23 cellular contexts compared by ENCODE assay signal in the genomic region with DNA sequence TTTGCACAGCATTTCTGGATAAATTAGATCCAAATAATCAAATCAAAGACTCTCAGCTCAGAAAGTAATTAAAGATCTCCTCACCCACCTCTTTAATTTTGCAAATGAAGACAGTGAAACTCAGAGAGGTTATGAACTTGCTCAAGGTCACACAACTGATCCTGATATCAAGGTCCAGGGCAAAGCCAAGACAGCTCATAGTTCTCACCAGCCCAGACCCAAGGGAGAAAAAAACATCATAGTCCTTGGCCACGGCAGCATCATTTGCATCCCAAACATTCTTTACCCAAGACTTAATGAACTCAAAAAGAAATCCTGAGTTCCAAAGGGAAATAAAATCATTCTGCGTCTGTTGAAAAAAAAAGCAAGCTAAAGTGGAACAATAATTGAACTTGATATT.
DNase-seq lines count a peak whose midpoint lies in the region; ATAC-seq and FAIRE-seq lines count a peak whose summit lies in the region.
"Had no signal": no experiment of that assay in that cellular context is flagged by ENCODE, and none has a peak within 500 bp of the region (broad histone marks: within the 10 kb centered on the region; RNA-seq: fewer than 3 reads in every experiment).

No MANE protein-coding gene starts in this region.

- peak overlapping the region; percentile 49 for H3K4me3 Mint-ChIP-seq in activated naive CD4-positive, alpha-beta T cell treated with anti-CD3 and anti-CD28 coated beads, Interleukin-2, amount 50 U/mL, for 24 hours

- no peak for DNase-seq in activated naive CD4-positive, alpha-beta T cell (lab: John Stamatoyannopoulos, UW)
- DNase-seq in GM19239 (ENCODE audit: insufficient read length, low spot score): no peak
- DNase-seq in astrocyte of the hippocampus (ENCODE audit: low read depth, low spot score): peak; percentile 42
- no peak for DNase-seq in DMS 273 (lab: John Stamatoyannopoulos, UW; ENCODE audit: unreplicated experiment)
- DNase-seq: CD4-positive, alpha-beta memory T cell; cerebellar nuclear complex; DMS153; effector CD4-positive, alpha-beta T cell; erythroblast; GF-D8; H7; NCI-H1105; NCI-H2081; NCI-H446; retina; SHP77 treated with DMSO at 0.1 percent for 48 hours; stimulated activated CD4-positive, alpha-beta T cell treated with anti-CD3 and anti-CD28 coated beads, Interleukin-4, amount 100 ng/mL, for 24 hours; upper lobe of right lung had no signal

- no peak overlapping the region for H3K27ac Mint-ChIP-seq in activated naive CD4-positive, alpha-beta T cell treated with anti-CD3 and anti-CD28 coated beads, Interleukin-2, amount 50 U/mL, for 24 hours

- H3K27ac ChIP-seq in thymus (ENCODE audit: low read depth): peak overlapping the region; percentile 25
- H3K27ac ChIP-seq: upper lobe of right lung had no signal

- no peak for ATAC-seq in HG02763 (IDR thresholded peaks at IDR 0.05; ENCODE audit: unreplicated experiment)
- ATAC-seq: upper lobe of right lung had no signal

- peak overlapping the region; percentile 31 for H3K4me3 ChIP-seq in thymus (ENCODE audit: low read length)
- H3K4me3 ChIP-seq: upper lobe of right lung had no signal

- 75% methylated on average over 2 of the region's 2 CpGs for WGBS in thymus

- no peaks in the 10 kb centered on the region for H3K27me3 ChIP-seq in thymus (ENCODE audit: control insufficient read depth, insufficient read depth)
- H3K27me3 ChIP-seq: upper lobe of right lung had no signal

- H3K9me3 Mint-ChIP-seq in activated naive CD4-positive, alpha-beta T cell treated with anti-CD3 and anti-CD28 coated beads, Interleukin-2, amount 50 U/mL, for 24 hours: no peaks in the 10 kb centered on the region
- H3K9me3 Mint-ChIP-seq: CD4-positive, alpha-beta memory T cell had no signal

- H3K27me3 Mint-ChIP-seq in activated naive CD4-positive, alpha-beta T cell treated with anti-CD3 and anti-CD28 coated beads, Interleukin-2, amount 50 U/mL, for 24 hours: no peaks in the 10 kb centered on the region
- H3K27me3 Mint-ChIP-seq: CD4-positive, alpha-beta memory T cell had no signal

- H3K4me1 ChIP-seq in thymus (ENCODE audit: control insufficient read depth, insufficient read depth, low read length): peaks cover 12% of the 10 kb centered on the region
- H3K4me1 ChIP-seq: upper lobe of right lung had no signal

- no peaks in the 10 kb centered on the region for H3K36me3 ChIP-seq in thymus (ENCODE audit: control insufficient read depth, insufficient read depth)
- H3K36me3 ChIP-seq: upper lobe of right lung had no signal

- FAIRE-seq in GM19239 (lab: Jason Lieb, UNC): peak; percentile 45
- FAIRE-seq: astrocyte, frontal cortex had no signal

- no peaks in the 10 kb centered on the region for H3K9me3 ChIP-seq in thymus (ENCODE audit: control insufficient read depth)
- H3K9me3 ChIP-seq: upper lobe of right lung had no signal

- H3K36me3 Mint-ChIP-seq in activated naive CD4-positive, alpha-beta T cell treated with anti-CD3 and anti-CD28 coated beads, Interleukin-2, amount 50 U/mL, for 24 hours: no peaks in the 10 kb centered on the region
- H3K36me3 Mint-ChIP-seq: CD4-positive, alpha-beta memory T cell had no signal

- peaks cover 3% of the 10 kb centered on the region for H3K4me1 Mint-ChIP-seq in activated naive CD4-positive, alpha-beta T cell treated with anti-CD3 and anti-CD28 coated beads, Interleukin-2, amount 50 U/mL, for 24 hours
- H3K4me1 Mint-ChIP-seq: CD4-positive, alpha-beta memory T cell had no signal
